Comparison of ENCODE assay signal across 27 cellular contexts in the genomic region with DNA sequence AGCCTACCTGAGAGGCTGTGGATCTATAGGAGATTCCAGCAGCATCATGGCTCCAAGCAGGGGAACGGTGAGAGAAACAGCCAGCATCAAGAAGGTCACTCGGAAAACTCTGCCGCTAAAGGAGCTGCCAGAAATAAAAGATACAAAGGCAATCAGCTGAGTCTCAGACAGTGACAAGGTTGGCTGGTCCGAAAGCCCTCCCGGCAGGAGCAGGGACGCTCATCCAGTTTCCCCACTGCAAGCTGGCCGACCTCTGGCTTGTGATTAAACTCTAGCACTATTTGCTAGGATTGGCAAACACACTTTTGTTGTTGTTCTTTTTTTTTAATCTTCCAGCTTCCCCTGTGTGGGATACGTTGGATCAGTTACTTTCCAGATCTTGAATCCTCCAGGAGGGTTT. TPM values are rescaled to one million over a fixed set of nuclear protein-coding genes. Genes with fewer than 3 reads are reported as not detected.
A peak's percentile ranks its signal among the peaks of the same experiment; 100 is the strongest.
DNase-seq lines count a peak whose midpoint lies in the region; ATAC-seq and TF ChIP-seq lines count a peak whose summit lies in the region.
"Had no signal": no experiment of that assay in that cellular context is flagged by ENCODE, and none has a peak within 500 bp of the region (broad histone marks: within the 10 kb centered on the region; RNA-seq: fewer than 3 reads in every experiment).

No MANE protein-coding gene starts in this region.

- H3K36me3 ChIP-seq in CD8-positive, alpha-beta memory T cell (ENCODE audit: insufficient read depth, low read length) = peaks cover 17% of the 10 kb centered on the region
- H3K36me3 ChIP-seq in colonic mucosa (no peaks in the 10 kb centered on the region), right atrium auricular region (peaks cover 9% of the 10 kb centered on the region), neutrophil (peaks cover 23% of the 10 kb centered on the region)

- TF ChIP-seq CTCF in colonic mucosa (IDR thresholded peaks at IDR 0.05) (no peak), right atrium auricular region (IDR thresholded peaks at IDR 0.05) (no peak), neutrophil (IDR thresholded peaks at IDR 0.05) (no peak), foreskin fibroblast (IDR thresholded peaks at IDR 0.05; ENCODE audit: low read depth, low read length) (no peak), GM13977 (IDR thresholded peaks at IDR 0.05; ENCODE audit: extremely low read depth, insufficient read depth, missing control alignments) (no peak)

- no peak overlapping the region for H3K4me3 ChIP-seq in CD8-positive, alpha-beta memory T cell (ENCODE audit: low read length)
- H3K4me3 ChIP-seq in colonic mucosa (no peak overlapping the region), right atrium auricular region (no peak overlapping the region), neutrophil (ENCODE audit: low read depth in 1 of 2, low read length in 1 of 2) (peak overlapping the region; percentile 92 to 94), foreskin fibroblast (ENCODE audit: low read depth in 1 of 2, low read length in 2 of 2) (no peak overlapping the region)
- H3K4me3 ChIP-seq: SJSA1, skin epidermis had no signal

- peaks cover 85 to 100% (median 97%) of the 10 kb centered on the region in 3 donors for H3K4me1 Mint-ChIP-seq in CD8-positive, alpha-beta memory T cell
- H3K4me1 Mint-ChIP-seq in activated T-helper 17 cell treated with anti-CD3 and anti-CD28 coated beads, Interleukin-2, amount 50 U/mL, for 72 hours = peaks cover 46% of the 10 kb centered on the region

- intact Hi-C loops in colonic mucosa (cut with DNase I) = no loop called here

- no peak overlapping the region for H3K27ac ChIP-seq in CD8-positive, alpha-beta memory T cell (ENCODE audit: low read depth, low read length)
- H3K27ac ChIP-seq in colonic mucosa = no peak overlapping the region
- peak overlapping the region; percentile 21 to 37 for H3K27ac ChIP-seq in right atrium auricular region
- H3K27ac ChIP-seq in neutrophil = peak overlapping the region; percentile 96
- H3K27ac ChIP-seq: epithelial cell of prostate, SJSA1, skin epidermis had no signal

- peaks cover 27 to 71% (median 29%) of the 10 kb centered on the region in 3 donors for H3K36me3 Mint-ChIP-seq in CD8-positive, alpha-beta memory T cell
- peaks cover 60% of the 10 kb centered on the region for H3K36me3 Mint-ChIP-seq in activated T-helper 17 cell treated with anti-CD3 and anti-CD28 coated beads, Interleukin-2, amount 50 U/mL, for 72 hours (ENCODE audit: low read depth)

- ATAC-seq in activated T-helper 17 cell treated with anti-CD3 and anti-CD28 coated beads, Interleukin-2, amount 50 U/mL, for 72 hours (replicated peaks) = no peak
- ATAC-seq: T-cell had no signal

- peak overlapping the region in 6 of 8 donors; percentile 50 to 98 (median 90) for H3K27ac Mint-ChIP-seq in CD8-positive, alpha-beta memory T cell
- H3K27ac Mint-ChIP-seq in activated T-helper 17 cell treated with anti-CD3 and anti-CD28 coated beads, Interleukin-2, amount 50 U/mL, for 72 hours = no peak overlapping the region
- H3K27ac Mint-ChIP-seq: IgD-negative memory B cell, T-cell had no signal

- in situ Hi-C loops in GM13977 (cut with MboI; ENCODE audit: low pct_unique_long_range_greater_than_20kb, low sequenced_read_pairs, unreplicated experiment) = loop anchor here (25.0 kb wide), 2 partner anchors 203 to 428 kb away; partner anchors contain the start of genes ENTPD6 and GINS1

- H3K9me3 ChIP-seq in CD8-positive, alpha-beta memory T cell (ENCODE audit: low read length) = no peaks in the 10 kb centered on the region
- H3K9me3 ChIP-seq in colonic mucosa (no peaks in the 10 kb centered on the region), right atrium auricular region (no peaks in the 10 kb centered on the region), neutrophil (no peaks in the 10 kb centered on the region)
- H3K9me3 ChIP-seq: SJSA1 had no signal

- POLR2A ChIA-PET in CD8-positive, alpha-beta memory T cell (lab: Charles Lee) = no interaction called here

- H3K9me3 Mint-ChIP-seq in CD8-positive, alpha-beta memory T cell = peaks cover 0 to 2% (median 0%) of the 10 kb centered on the region in 5 donors
- peaks cover 4% of the 10 kb centered on the region for H3K9me3 Mint-ChIP-seq in activated T-helper 17 cell treated with anti-CD3 and anti-CD28 coated beads, Interleukin-2, amount 50 U/mL, for 72 hours
- H3K9me3 Mint-ChIP-seq: T-cell had no signal

- CTCF ChIA-PET in CD8-positive, alpha-beta memory T cell (lab: Charles Lee) = interaction anchor here (1.3 to 1.6 kb wide), 2 partner anchors 23 to 29 kb away, joined by 3 to 4 read pairs; no protein-coding TSS in a partner anchor

- no peak overlapping the region for H3K9ac ChIP-seq in colonic mucosa (ENCODE audit: low read depth in 2 of 2, low read length in 2 of 2)

- H3K27me3 Mint-ChIP-seq in CD8-positive, alpha-beta memory T cell = peaks cover 0 to 2% of the 10 kb centered on the region in 2 donors
- no peaks in the 10 kb centered on the region for H3K27me3 Mint-ChIP-seq in activated T-helper 17 cell treated with anti-CD3 and anti-CD28 coated beads, Interleukin-2, amount 50 U/mL, for 72 hours
- H3K27me3 Mint-ChIP-seq: IgD-negative memory B cell, T-cell had no signal

- DNase-seq in CD8-positive, alpha-beta memory T cell = no peak
- peak; percentile 7 for DNase-seq in colonic mucosa
- DNase-seq in right atrium auricular region (ENCODE audit: low spot score) = peak; percentile 57
- no peak for DNase-seq in foreskin fibroblast
- DNase-seq in GM13977 (ENCODE audit: low spot score) = no peak
- DNase-seq in DMS79 treated with DMSO at 0.1 percent for 48 hours (lab: John Stamatoyannopoulos, UW) = no peak
- DNase-seq: activated CD4-positive, alpha-beta T cell treated with anti-CD3 and anti-CD28 coated beads, Interleukin-2, amount 50 U/mL, for 4 hours; activated CD4-positive, CD25-positive, alpha-beta regulatory T cell; activated effector memory CD4-positive, alpha-beta T cell treated with Interleukin-2 at 50 U/mL for 16 hours; cerebellar nuclear complex; DMS53; glutamatergic neuron; kidney glomerular epithelial cell; NCI-H1092; NCI-H2029; NCI-H2227 treated with DMSO at 0.1 percent for 48 hours; nucleus accumbens; stimulated activated CD4-positive, alpha-beta T cell treated with anti-CD3 and anti-CD28 coated beads, Interleukin-1b, Interleukin-23, amount 100 ng/mL, for 48 hours; T-cell had no signal

- no peaks in the 10 kb centered on the region for H3K27me3 ChIP-seq in CD8-positive, alpha-beta memory T cell (ENCODE audit: insufficient read depth, low read length, poor library complexity, severe bottlenecking)
- H3K27me3 ChIP-seq in colonic mucosa (no peaks in the 10 kb centered on the region), right atrium auricular region (no peaks in the 10 kb centered on the region), neutrophil (no peaks in the 10 kb centered on the region)
- H3K27me3 ChIP-seq: SJSA1 had no signal

- peaks cover 60% of the 10 kb centered on the region for H3K4me1 ChIP-seq in CD8-positive, alpha-beta memory T cell (ENCODE audit: insufficient read depth, low read length)
- no peaks in the 10 kb centered on the region for H3K4me1 ChIP-seq in colonic mucosa
- peaks cover 0 to 14% of the 10 kb centered on the region in 2 donors for H3K4me1 ChIP-seq in right atrium auricular region
- peaks cover 100% of the 10 kb centered on the region in 2 experiments for H3K4me1 ChIP-seq in neutrophil (ENCODE audit: control insufficient read depth in 1 of 2, insufficient read depth in 1 of 2, low read depth in 1 of 2, low read length in 1 of 2)
- H3K4me1 ChIP-seq: SJSA1 had no signal

- H3K4me3 Mint-ChIP-seq in CD8-positive, alpha-beta memory T cell = no peak overlapping the region
- H3K4me3 Mint-ChIP-seq in activated T-helper 17 cell treated with anti-CD3 and anti-CD28 coated beads, Interleukin-2, amount 50 U/mL, for 72 hours = no peak overlapping the region
- H3K4me3 Mint-ChIP-seq: T-cell had no signal

RNA-seq across cellular contexts. Expression of gene APMAP, which starts 8.7 kb away (rescaled TPM):
- total RNA-seq in CD8-positive, alpha-beta memory T cell = 10 to 100 TPM; 82.5 to 83.6 TPM
- polyA plus RNA-seq in CD8-positive, alpha-beta memory T cell = 228 TPM
- 10 to 100 TPM; 43.9 to 63.3 TPM for total RNA-seq in colonic mucosa
- 10 to 100 TPM; 30.3 to 30.5 TPM for total RNA-seq in right atrium auricular region
- 10 to 100 TPM; 30.7 to 49.4 TPM for total RNA-seq in activated T-helper 17 cell treated with anti-CD3 and anti-CD28 coated beads, Interleukin-2, amount 50 U/mL, for 72 hours

RNA-seq across cellular contexts. Expression of gene CST7, which starts 34.8 kb away (rescaled TPM):
- 100 to 1,000 TPM; 124 to 131 TPM for total RNA-seq in CD8-positive, alpha-beta memory T cell
- polyA plus RNA-seq in CD8-positive, alpha-beta memory T cell = 889 TPM
- total RNA-seq in colonic mucosa (1 to 10 TPM in 1 of 2 donors, under 1 TPM in 1; 0.47 to 1.1 TPM), right atrium auricular region (1 to 10 TPM; 2.7 to 3.2 TPM)
- total RNA-seq in activated T-helper 17 cell treated with anti-CD3 and anti-CD28 coated beads, Interleukin-2, amount 50 U/mL, for 72 hours = 10 to 100 TPM; 38.2 to 41.7 TPM
- total RNA-seq: pulmonary artery endothelial cell, SJSA1 had no signal
- polyA plus RNA-seq: BJ had no signal

Comparison
In these comparisons a context has a peak if more than half of its experiments do, and no peak if none do; other contexts are left out.
1. DNase-seq: peak in colonic mucosa (single experiment) and right atrium auricular region (single experiment); none in CD8-positive, alpha-beta memory T cell (0 of 5), foreskin fibroblast (0 of 2), GM13977 (single experiment) and DMS79 treated with DMSO at 0.1 percent for 48 hours (single experiment).
2. H3K27ac ChIP-seq: peak in right atrium auricular region (2 of 2) and neutrophil (single experiment); none in CD8-positive, alpha-beta memory T cell (single experiment) and colonic mucosa (single experiment).
3. H3K4me3 ChIP-seq: peak in neutrophil (2 of 2); none in CD8-positive, alpha-beta memory T cell (single experiment), colonic mucosa (single experiment), right atrium auricular region (0 of 2) and foreskin fibroblast (0 of 2).
4. RNA of gene CST7, which starts 34.8 kb away (total RNA-seq): 124 to 131 TPM in CD8-positive, alpha-beta memory T cell and 38.2 to 41.7 TPM in activated T-helper 17 cell treated with anti-CD3 and anti-CD28 coated beads, Interleukin-2, amount 50 U/mL, for 72 hours; 2.7 to 3.2 TPM in right atrium auricular region and 0.47 to 1.1 TPM in colonic mucosa; every median in the first group is over 4 times any median in the second.